In genomic region chr14:86973177-86973576, GRCh38 we compare ENCODE assay signal across 19 cellular contexts.
"Had no signal": no experiment of that assay in that cellular context is flagged by ENCODE, and none has a peak within 500 bp of the region (broad histone marks: within the 10 kb centered on the region; RNA-seq: fewer than 3 reads in every experiment).

No MANE protein-coding gene starts in this region.

- ATAC-seq: Panc1, PC-3, SK-N-SH treated with all-trans-retinoic acid at 6 μM for 48 hours had no signal

- DNase-seq: KBM-7, NCI-H1092, NCI-H1105 treated with DMSO at 0.1 percent for 48 hours, NCI-H1417 treated with DMSO at 0.1 percent for 48 hours, NCI-H146, NCI-H1694 treated with DMSO at 0.1 percent for 48 hours, NCI-H1930, NCI-H2081, NCI-H2107, NCI-H2227 treated with DMSO at 0.1 percent for 48 hours, NCI-H524, NCI-H526 treated with DMSO at 0.1 percent for 48 hours, NCI-H748 treated with DMSO at 0.1 percent for 48 hours, PC-3, SHP77 had no signal

- H3K27ac ChIP-seq: HL-60, RWPE1 had no signal
